In the genomic region with DNA sequence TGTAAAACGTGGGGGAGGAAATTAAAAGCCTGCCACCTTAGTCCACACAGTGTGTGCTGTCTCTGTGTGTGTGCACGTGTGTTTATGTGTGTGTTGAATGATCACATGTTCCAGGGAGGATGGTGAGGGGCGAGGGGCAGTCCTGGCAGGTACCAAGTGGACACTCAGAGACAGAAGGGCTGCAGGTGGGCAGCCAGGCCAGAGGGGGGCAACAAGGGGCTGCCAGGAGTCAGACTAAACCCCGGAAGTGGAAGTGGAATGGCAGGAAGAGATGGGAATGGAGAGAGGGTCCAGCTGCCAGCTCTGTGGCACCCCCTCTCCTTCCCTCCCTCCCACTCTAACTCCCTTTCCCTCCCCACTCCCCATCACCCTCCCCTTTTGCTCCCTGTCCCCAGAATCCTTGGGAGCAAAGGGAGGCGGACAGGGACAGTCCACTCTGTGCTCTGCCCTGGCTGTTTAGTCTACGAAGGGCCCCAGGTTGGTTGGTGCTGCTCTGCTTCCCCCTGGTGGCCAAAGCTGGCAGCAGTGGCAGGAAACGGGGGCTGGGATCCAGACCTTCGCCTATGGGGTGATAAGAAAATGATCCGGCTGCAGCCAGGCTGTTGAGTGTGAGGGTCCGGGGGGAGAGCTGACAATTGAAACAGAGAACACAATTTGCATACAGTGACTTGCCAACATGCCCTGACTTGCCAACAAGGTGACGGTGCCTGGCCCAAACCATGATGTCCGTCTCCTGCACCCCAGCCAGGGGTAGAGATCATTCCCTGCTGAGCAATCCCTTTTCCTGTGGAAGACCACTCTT, we compare ENCODE assay signal across 8 cellular contexts. TPM values are rescaled to one million over a fixed set of nuclear protein-coding genes. Genes with fewer than 3 reads are reported as not detected.
DNase-seq lines count a peak whose midpoint lies in the region; ATAC-seq and TF ChIP-seq lines count a peak whose summit lies in the region.

No MANE protein-coding gene starts in this region.

- H3K27ac Mint-ChIP-seq in activated naive CD4-positive, alpha-beta T cell treated with anti-CD3 and anti-CD28 coated beads for 36 hours = no peak overlapping the region
- no peak overlapping the region for H3K27ac Mint-ChIP-seq in glutamatergic neuron (ENCODE audit: unreplicated experiment)

- H3K9me3 ChIP-seq in ovary = no peaks in the 10 kb centered on the region
- no peaks in the 10 kb centered on the region for H3K9me3 ChIP-seq in thoracic aorta

- H3K27me3 Mint-ChIP-seq in activated naive CD4-positive, alpha-beta T cell treated with anti-CD3 and anti-CD28 coated beads for 36 hours (ENCODE audit: low read depth) = no peaks in the 10 kb centered on the region
- peaks cover 6% of the 10 kb centered on the region for H3K27me3 Mint-ChIP-seq in glutamatergic neuron (ENCODE audit: unreplicated experiment)

- WGBS in ovary, 3 donors = 13 to 23% (median 22%) methylated on average over 12 of the region's 12 CpGs

- CTCF ChIA-PET in activated naive CD4-positive, alpha-beta T cell treated with anti-CD3 and anti-CD28 coated beads for 36 hours (lab: Charles Lee) = interaction anchor here (0.5 to 1.2 kb wide), 4 partner anchors 57 to 513 kb away, joined by 3 to 4 read pairs (median 4); no protein-coding TSS in a partner anchor

- TF ChIP-seq CTCF in AG09319 (IDR thresholded peaks at IDR 0.05; ENCODE audit: low read depth, low read length) (peak; percentile 87), glutamatergic neuron (IDR thresholded peaks at IDR 0.05; ENCODE audit: partially characterized antibody, unreplicated experiment) (peak; percentile 95), ovary (IDR thresholded peaks at IDR 0.05) (peak; percentile 64 to 79 (median 73)), thoracic aorta (IDR thresholded peaks at IDR 0.05) (peak; percentile 89)

- TF ChIP-seq EP300 in ovary (IDR thresholded peaks at IDR 0.05) = no peak

- H3K27me3 ChIP-seq in ovary = no peaks in the 10 kb centered on the region
- no peaks in the 10 kb centered on the region for H3K27me3 ChIP-seq in thoracic aorta (replicated peaks; ENCODE audit: insufficient read depth)

- H3K4me1 Mint-ChIP-seq in activated naive CD4-positive, alpha-beta T cell treated with anti-CD3 and anti-CD28 coated beads for 36 hours (ENCODE audit: low read depth) = peaks cover 2% of the 10 kb centered on the region
- peaks cover 4% of the 10 kb centered on the region for H3K4me1 Mint-ChIP-seq in glutamatergic neuron (ENCODE audit: low read depth, unreplicated experiment)

- H3K36me3 Mint-ChIP-seq in activated naive CD4-positive, alpha-beta T cell treated with anti-CD3 and anti-CD28 coated beads for 36 hours (ENCODE audit: low read depth) = no peaks in the 10 kb centered on the region
- no peaks in the 10 kb centered on the region for H3K36me3 Mint-ChIP-seq in glutamatergic neuron (ENCODE audit: unreplicated experiment)

- no peaks in the 10 kb centered on the region for H3K9me3 Mint-ChIP-seq in activated naive CD4-positive, alpha-beta T cell treated with anti-CD3 and anti-CD28 coated beads for 36 hours
- no peaks in the 10 kb centered on the region for H3K9me3 Mint-ChIP-seq in glutamatergic neuron (ENCODE audit: unreplicated experiment)

- H3K4me1 ChIP-seq in ovary (ENCODE audit: insufficient read depth) (peaks cover 2% of the 10 kb centered on the region), thoracic aorta (ENCODE audit: control insufficient read depth in 1 of 2, low read depth in 2 of 2) (peaks cover 5 to 61% of the 10 kb centered on the region in 2 donors)

- DNase-seq in AG09319 (ENCODE audit: extremely low read depth, low read depth) (peak; percentile 20), Kasumi-1 (lab: John Stamatoyannopoulos, UW) (peak; percentile 59 to 71), SHP77 treated with DMSO at 0.1 percent for 48 hours (lab: John Stamatoyannopoulos, UW) (peak; percentile 94), glutamatergic neuron (peak; percentile 91), ovary (peak; percentile 73 to 90 (median 78)), thoracic aorta (ENCODE audit: low spot score) (no peak)
- DNase-seq in activated naive CD4-positive, alpha-beta T cell treated with anti-CD3 and anti-CD28 coated beads for 36 hours = peak; percentile 80

- TF ChIP-seq POLR2A in ovary (IDR thresholded peaks at IDR 0.05) = no peak

- intact Hi-C loops in activated naive CD4-positive, alpha-beta T cell treated with anti-CD3 and anti-CD28 coated beads for 36 hours (cut with micrococcal nuclease) = loop anchor here (1.0 to 5.0 kb wide), 3 partner anchors 57 to 520 kb away; no protein-coding TSS in a partner anchor
- intact Hi-C loops in ovary (cut with DNase I) = loop anchor here in 2 of 4 donors (5.0 to 10.0 kb wide), 3 partner anchors 55 to 518 kb away; no protein-coding TSS in a partner anchor

- H3K4me3 Mint-ChIP-seq in activated naive CD4-positive, alpha-beta T cell treated with anti-CD3 and anti-CD28 coated beads for 36 hours = no peak overlapping the region
- no peak overlapping the region for H3K4me3 Mint-ChIP-seq in glutamatergic neuron (ENCODE audit: unreplicated experiment)

- no peaks in the 10 kb centered on the region for H3K36me3 ChIP-seq in ovary
- H3K36me3 ChIP-seq in thoracic aorta = no peaks in the 10 kb centered on the region

- H3K4me3 ChIP-seq in ovary = peak overlapping the region; percentile 11
- H3K4me3 ChIP-seq in thoracic aorta = peak overlapping the region; percentile 37

- ATAC-seq in GM18909 (IDR thresholded peaks at IDR 0.05; ENCODE audit: poor library complexity, unreplicated experiment) (peak; percentile 79), thoracic aorta (ENCODE audit: insufficient number of reproducible peaks, low FRiP score, low read depth) (peak; percentile 31)

- H3K27ac ChIP-seq in ovary (no peak overlapping the region), thoracic aorta (peak overlapping the region in 1 of 2 donors; percentile 22)

RNA-seq across cellular contexts. Expression of a gene that starts 24.4 kb away (rescaled TPM):
- total RNA-seq in activated naive CD4-positive, alpha-beta T cell treated with anti-CD3 and anti-CD28 coated beads for 36 hours = not detected
- total RNA-seq in glutamatergic neuron (ENCODE audit: unreplicated experiment) (0.69 TPM), ovary (1 to 10 TPM in 4 of 7 donors, under 1 TPM in 3; 0.48 to 1.6 (median 1.3) TPM), thoracic aorta (1 to 10 TPM; 3.5 to 5.7 TPM)
- polyA plus RNA-seq in ovary = 1 to 10 TPM in 1 of 2 donors, under 1 TPM in 1; 0.44 to 1.0 TPM

RNA-seq across cellular contexts. Expression of a gene that starts 29.6 kb away (rescaled TPM):
- not detected for total RNA-seq in activated naive CD4-positive, alpha-beta T cell treated with anti-CD3 and anti-CD28 coated beads for 36 hours
- total RNA-seq in glutamatergic neuron (ENCODE audit: unreplicated experiment) (not detected), ovary (1 to 10 TPM in 2 of 7 donors, under 1 TPM in 4, not detected in 1; 0.23 to 1.4 (median 0.62) TPM), thoracic aorta (10 to 100 TPM in 1 of 2 donors, 1 to 10 TPM in 1; 7.7 to 13.4 TPM)
- polyA plus RNA-seq in ovary = under 1 TPM; 0.57 to 0.79 TPM
